In the genomic region with DNA sequence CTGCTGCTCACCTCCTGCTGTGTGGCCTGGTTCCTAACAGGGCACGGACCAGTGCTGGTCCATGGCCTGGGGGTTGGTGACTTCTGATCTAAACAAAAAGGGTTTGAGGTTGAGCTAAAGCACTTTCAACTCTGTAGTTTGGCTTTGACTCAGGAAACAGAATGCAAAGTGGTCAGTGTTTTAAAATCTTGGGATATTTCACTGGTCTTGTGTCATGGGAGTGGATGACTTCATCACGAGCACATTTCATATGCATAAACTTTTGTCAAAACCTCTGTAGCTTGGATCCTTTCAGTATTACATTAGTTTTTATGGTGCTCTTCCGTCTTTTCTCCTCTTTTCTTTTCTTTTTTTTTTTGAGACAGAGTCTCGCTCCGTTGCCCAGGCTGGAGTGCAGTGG, we compare ENCODE assay signal across 1 cellular context.
TF ChIP-seq lines count a peak whose summit lies in the region.

No MANE protein-coding gene starts in this region.

TF ChIP-seq in IMR-90, 13 proteins besides CTCF, POLR2A, EP300 and RAD21 (continued from another document):
- TF ChIP-seq, protein P1, sequence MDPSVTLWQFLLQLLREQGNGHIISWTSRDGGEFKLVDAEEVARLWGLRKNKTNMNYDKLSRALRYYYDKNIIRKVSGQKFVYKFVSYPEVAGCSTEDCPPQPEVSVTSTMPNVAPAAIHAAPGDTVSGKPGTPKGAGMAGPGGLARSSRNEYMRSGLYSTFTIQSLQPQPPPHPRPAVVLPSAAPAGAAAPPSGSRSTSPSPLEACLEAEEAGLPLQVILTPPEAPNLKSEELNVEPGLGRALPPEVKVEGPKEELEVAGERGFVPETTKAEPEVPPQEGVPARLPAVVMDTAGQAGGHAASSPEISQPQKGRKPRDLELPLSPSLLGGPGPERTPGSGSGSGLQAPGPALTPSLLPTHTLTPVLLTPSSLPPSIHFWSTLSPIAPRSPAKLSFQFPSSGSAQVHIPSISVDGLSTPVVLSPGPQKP (IDR thresholded peaks at IDR 0.05; ENCODE audit: borderline replicate concordance, low read depth, low read length), result no peak
